ENCODE assay signal across 12 cellular contexts in the genomic region with DNA sequence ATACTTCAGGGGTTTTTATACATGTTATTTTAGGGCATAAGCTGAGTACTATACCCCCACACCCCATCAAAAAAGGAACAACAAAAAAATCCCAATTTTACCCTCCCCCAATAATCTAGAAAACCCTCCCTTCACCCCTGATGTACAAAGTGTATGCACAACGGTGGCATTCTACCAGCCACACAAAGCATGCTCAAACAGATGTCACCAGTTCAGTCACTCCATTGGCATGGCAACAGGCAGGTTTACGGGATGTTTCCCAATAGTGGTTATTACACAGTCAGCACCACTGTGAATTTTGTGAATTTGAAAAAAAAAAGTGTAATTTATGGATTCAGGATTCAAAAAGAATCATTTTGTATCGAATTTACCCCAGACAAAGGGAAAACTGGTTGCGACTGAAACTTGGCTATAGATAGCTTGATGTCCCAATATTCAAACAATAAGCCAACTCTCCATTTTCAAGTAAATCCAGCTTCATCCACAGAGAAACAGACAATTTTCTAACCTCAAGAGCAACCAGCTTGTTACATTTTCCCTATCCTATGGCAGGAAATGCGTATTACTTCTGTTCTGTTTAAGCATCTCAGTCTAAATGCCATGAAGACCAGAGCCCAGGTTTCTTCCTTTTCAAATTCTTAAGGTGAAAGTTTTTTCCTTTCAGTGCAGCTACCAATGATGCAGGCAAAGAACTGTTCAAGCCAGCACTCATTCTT. TPM values are rescaled to one million over a fixed set of nuclear protein-coding genes. Genes with fewer than 3 reads are reported as not detected.
DNase-seq lines count a peak whose midpoint lies in the region; ATAC-seq, FAIRE-seq and TF ChIP-seq lines count a peak whose summit lies in the region.
"Had no signal": no experiment of that assay in that cellular context is flagged by ENCODE, and none has a peak within 500 bp of the region (broad histone marks: within the 10 kb centered on the region; RNA-seq: fewer than 3 reads in every experiment).

No MANE protein-coding gene starts in this region.

- H3K4me3 ChIP-seq in HL-60 (replicated peaks; ENCODE audit: insufficient read depth, low read length): no peak overlapping the region
- no peak overlapping the region for H3K4me3 ChIP-seq in K562

- peaks cover 68% of the 10 kb centered on the region for H3K36me3 ChIP-seq in K562 (ENCODE audit: control insufficient read depth, insufficient read depth, low read length)

- no peaks in the 10 kb centered on the region for H3K9me3 ChIP-seq in K562 (replicated peaks; ENCODE audit: control insufficient read depth, insufficient read depth, low read depth, low read length)

- H4K20me1 ChIP-seq in K562 (replicated peaks; ENCODE audit: control insufficient read depth, insufficient read depth, low read length): no peaks in the 10 kb centered on the region; the same call in 1 of the 2 replicates

- H3K4me2 ChIP-seq in K562 (ENCODE audit: insufficient read depth, low read length): no peak overlapping the region

- no peaks in the 10 kb centered on the region for H3K79me2 ChIP-seq in K562 (ENCODE audit: control insufficient read depth, insufficient read depth, low read length)

- TF ChIP-seq CTCF in HL-60 (IDR thresholded peaks at IDR 0.05; ENCODE audit: insufficient read depth, low read length): no peak
- no peak for TF ChIP-seq CTCF in K562 (IDR thresholded peaks at IDR 0.05 in 2 of 3, conservative IDR thresholded peaks at IDR 0.05 in 1 of 3; ENCODE audit: insufficient read depth in 2 of 3, low read depth in 1 of 3, low read length in 3 of 3)
- no peak for TF ChIP-seq CTCF in GM13976 (IDR thresholded peaks at IDR 0.05; ENCODE audit: borderline replicate concordance, control extremely low read depth, extremely low read depth, insufficient read depth, missing control alignments)

- H3K9ac ChIP-seq in K562 (ENCODE audit: insufficient read depth in 1 of 2, low read depth in 2 of 2, low read length in 2 of 2): no peak overlapping the region

- CTCF ChIA-PET in K562 (lab: Yijun Ruan, JAX; ENCODE audit: low intra/inter-chr PET ratio): no interaction called here

- H3K4me1 ChIP-seq in K562 (replicated peaks in 1 of 2; ENCODE audit: control insufficient read depth in 2 of 2, insufficient read depth in 2 of 2, low read length in 2 of 2): peaks cover 0 to 4% of the 10 kb centered on the region in 2 experiments; a peak in 2 of 5 replicates

- no peaks in the 10 kb centered on the region for H3K9me1 ChIP-seq in K562 (ENCODE audit: control insufficient read depth, insufficient read depth, low read length)

- intact Hi-C loops in K562 (cut with micrococcal nuclease): no loop called here

- H3K27me3 ChIP-seq in HL-60 (ENCODE audit: insufficient read depth, poor library complexity, severe bottlenecking) (no peaks in the 10 kb centered on the region), K562 (ENCODE audit: control insufficient read depth in 2 of 2, insufficient read depth in 2 of 2, low read length in 2 of 2) (no peaks in the 10 kb centered on the region)

- FAIRE-seq in K562 (lab: Jason Lieb, UNC): no peak

- TF ChIP-seq EP300 in K562 (IDR thresholded peaks at IDR 0.05; ENCODE audit: low read length): no peak

- H3K27ac ChIP-seq in HL-60 (replicated peaks): peak overlapping the region; percentile 57
- no peak overlapping the region for H3K27ac ChIP-seq in K562 (ENCODE audit: extremely low read depth, low read depth, low read length)

- H2AFZ ChIP-seq in K562 (ENCODE audit: low read depth, low read length): no peak overlapping the region

- no peak for TF ChIP-seq RAD21 in K562 (CRISPR knock-in tag; conservative IDR thresholded peaks at IDR 0.05 in 1 of 2, IDR thresholded peaks at IDR 0.05 in 1 of 2)

- ATAC-seq in K562: no peak
- ATAC-seq in GM18519 (IDR thresholded peaks at IDR 0.05; ENCODE audit: low FRiP score, unreplicated experiment): no peak
- ATAC-seq: effector memory CD8-positive, alpha-beta T cell had no signal

- DNase-seq in AG08396 (ENCODE audit: low spot score) (peak; percentile 36), HL-60 (ENCODE audit: low read depth in 1 of 2, low spot score in 1 of 2) (peak; percentile 32 to 69), K562 (ENCODE audit: extremely low read depth in 1 of 4, low spot score in 3 of 4) (no peak), medulla oblongata (ENCODE audit: extremely low spot score) (peak; percentile 50), germinal center (ENCODE audit: low spot score) (no peak), GM13976 (ENCODE audit: low spot score) (no peak), NCI-H2029 treated with DMSO at 0.1 percent for 48 hours (lab: John Stamatoyannopoulos, UW) (no peak)
- DNase-seq: activated T-cell treated with anti-CD3 and anti-CD28 coated beads, Interleukin-2, amount 50 U/mL, for 48 hours; DMS79; effector memory CD8-positive, alpha-beta T cell; NCI-H1048 had no signal

- POLR2A ChIA-PET in K562 (lab: Yijun Ruan, JAX): interaction anchor here (0.6 to 7.5 kb wide), 11 partner anchors 10 to 185 kb away, joined by 3 to 46 read pairs (median 5); no protein-coding TSS in a partner anchor

- BruUV-seq in K562 (replicated peaks; lab: Mats Ljungman, UMichigan): no TSS peak

- in situ Hi-C loops in K562 (cut with MboI): loop anchor here (5.0 kb wide), 1 partner anchor 122 kb away; no protein-coding TSS in a partner anchor
- in situ Hi-C loops in GM13976 (cut with MboI; ENCODE audit: low sequenced_read_pairs, unreplicated experiment): no loop called here

- whole genome bisulfite sequencing in K562 (ENCODE audit: insufficient coverage, low coverage, missing lambda C conversion rate): 84% methylated on average over 5 of the region's 5 CpGs

- TF ChIP-seq POLR2A in K562 (conservative IDR thresholded peaks at IDR 0.05): no peak; the same call in 1 of the 2 replicates

TF ChIP-seq in K562, 482 proteins besides CTCF, POLR2A, EP300 and RAD21 (continues in another document):
- TF ChIP-seq RFX1 (IDR thresholded peaks at IDR 0.05): peak; percentile 53

RNA-seq across cellular contexts. Expression of a gene that starts 34.0 kb away (rescaled TPM):
- total RNA-seq in K562 (2011; cell fraction: chromatin; rRNA removed; ENCODE audit: low replicate concordance): 7.0 and 13.6 TPM in 2 replicates
- total RNA-seq in K562 (2011; cell fraction: nucleolus; rRNA removed): 10.5 and 12.5 TPM in 2 replicates
- total RNA-seq in K562 (2011; cell fraction: nucleoplasm; rRNA removed): 8.7 and 12.1 TPM in 2 replicates
- 1.5 and 2.8 TPM in 2 replicates for total RNA-seq in K562 (2014; rRNA removed)
- total RNA-seq in K562 (2014; rRNA removed; fragmentation: Illumina TruSeq; extraction: Trizol): 0.87 and 1.1 TPM in 2 replicates
- 0.60 and 0.83 TPM in 2 replicates for total RNA-seq in K562 (2015; rRNA removed; fragmentation: Illumina TruSeq; extraction: Trizol)
- total RNA-seq in K562 (2021): 2.5 and 3.0 TPM in 2 replicates
- polyA plus RNA-seq in K562 (2011; rRNA removed): 3.3 and 3.5 TPM in 2 replicates
- polyA plus RNA-seq in K562 (2011; cell fraction: cytosol; rRNA removed): 2.7 and 5.8 TPM in 2 replicates
- 11.2 and 15.9 TPM in 2 replicates for polyA plus RNA-seq in K562 (2011; cell fraction: nucleus; rRNA removed)
- polyA plus RNA-seq in K562 (2012): 1.4 and 4.0 TPM in 2 replicates
- polyA plus RNA-seq in K562 (2014; fragmentation: Illumina TruSeq; extraction: Trizol): 1.3 and 1.7 TPM in 2 replicates
- under 1 TPM; 0.06 to 0.10 TPM for polyA plus RNA-seq in K562 (2014; fragmentation: Nextera tagmentation; extraction: Ambion mirVana)
- 2.4 TPM in 2 replicates for polyA plus RNA-seq in K562 (2014; rRNA removed)
- polyA minus RNA-seq in K562 (2011; rRNA and poly(A)+ RNA removed): 0.84 and 1.5 TPM in 2 replicates
- 1.3 and 1.8 TPM in 2 replicates for polyA minus RNA-seq in K562 (2011; cell fraction: cytosol; rRNA and poly(A)+ RNA removed)
- polyA minus RNA-seq in K562 (2011; cell fraction: nucleus; rRNA and poly(A)+ RNA removed): 2.4 and 2.8 TPM in 2 replicates

RNA-seq across cellular contexts. Expression of a gene that starts 35.6 kb away (rescaled TPM):
- 27.6 and 204 TPM in 2 replicates for total RNA-seq in K562 (2011; cell fraction: chromatin; rRNA removed; ENCODE audit: low replicate concordance)
- total RNA-seq in K562 (2011; cell fraction: nucleolus; rRNA removed): 10.8 and 27.2 TPM in 2 replicates
- 57.1 and 92.6 TPM in 2 replicates for total RNA-seq in K562 (2011; cell fraction: nucleoplasm; rRNA removed)
- total RNA-seq in K562 (2014; rRNA removed): 81.9 and 87.5 TPM in 2 replicates
- total RNA-seq in K562 (2014; rRNA removed; fragmentation: Illumina TruSeq; extraction: Trizol): 232 and 280 TPM in 2 replicates
- total RNA-seq in K562 (2015; rRNA removed; fragmentation: Illumina TruSeq; extraction: Trizol): 236 and 244 TPM in 2 replicates
- 201 and 216 TPM in 2 replicates for total RNA-seq in K562 (2021)
- polyA plus RNA-seq in K562 (2011; rRNA removed): 117 and 149 TPM in 2 replicates
- 32.1 and 83.7 TPM in 2 replicates for polyA plus RNA-seq in K562 (2011; cell fraction: cytosol; rRNA removed)
- polyA plus RNA-seq in K562 (2011; cell fraction: nucleus; rRNA removed): 19.9 and 37.5 TPM in 2 replicates
- 80.3 and 120 TPM in 2 replicates for polyA plus RNA-seq in K562 (2012)
- 167 and 177 TPM in 2 replicates for polyA plus RNA-seq in K562 (2014; fragmentation: Illumina TruSeq; extraction: Trizol)
- polyA plus RNA-seq in K562 (2014; fragmentation: Nextera tagmentation; extraction: Ambion mirVana): 10 to 100 TPM; 66.7 to 83.4 TPM
- polyA plus RNA-seq in K562 (2014; rRNA removed): 94.4 and 95.1 TPM in 2 replicates
- 303 and 322 TPM in 2 replicates for polyA minus RNA-seq in K562 (2011; rRNA and poly(A)+ RNA removed)
- 85.8 and 115 TPM in 2 replicates for polyA minus RNA-seq in K562 (2011; cell fraction: cytosol; rRNA and poly(A)+ RNA removed)
- 23.7 and 70.9 TPM in 2 replicates for polyA minus RNA-seq in K562 (2011; cell fraction: nucleus; rRNA and poly(A)+ RNA removed)

Comparison
In these comparisons a context has a peak if more than half of its experiments do, and no peak if none do; other contexts are left out.
1. DNase-seq: peak in AG08396 (single experiment), HL-60 (2 of 2) and medulla oblongata (single experiment); none in K562 (0 of 4), germinal center (single experiment), GM13976 (single experiment) and NCI-H2029 treated with DMSO at 0.1 percent for 48 hours (single experiment).